11 cellular contexts compared by ENCODE assay signal in genomic region chr1:8116892-8117262, GRCh38.
DNase-seq lines count a peak whose midpoint lies in the region; ATAC-seq, FAIRE-seq and TF ChIP-seq lines count a peak whose summit lies in the region.
"Had no signal": no experiment of that assay in that cellular context is flagged by ENCODE, and none has a peak within 500 bp of the region (broad histone marks: within the 10 kb centered on the region; RNA-seq: fewer than 3 reads in every experiment).

No MANE protein-coding gene starts in this region.

- H3K36me3 ChIP-seq in K562 (ENCODE audit: control insufficient read depth, insufficient read depth, low read length): no peaks in the 10 kb centered on the region
- H3K36me3 ChIP-seq in skeletal muscle tissue (ENCODE audit: control insufficient read depth in 3 of 3, insufficient read depth in 3 of 3, low read length in 3 of 3): no peaks in the 10 kb centered on the region

- no peaks in the 10 kb centered on the region for H3K9me3 ChIP-seq in K562 (replicated peaks; ENCODE audit: control insufficient read depth, insufficient read depth, low read depth, low read length)
- H3K9me3 ChIP-seq in skeletal muscle tissue (ENCODE audit: control insufficient read depth in 3 of 3, low read length in 3 of 3): no peaks in the 10 kb centered on the region

- WGBS in K562 (ENCODE audit: insufficient coverage, low coverage, missing lambda C conversion rate): 49% methylated on average over 6 of the region's 6 CpGs

- H3K4me1 ChIP-seq in K562 (replicated peaks in 1 of 2; ENCODE audit: control insufficient read depth in 2 of 2, insufficient read depth in 2 of 2, low read length in 2 of 2) (peaks cover 7 to 16% of the 10 kb centered on the region in 2 experiments), skeletal muscle tissue (ENCODE audit: control insufficient read depth in 3 of 3, insufficient read depth in 3 of 3, low read length in 3 of 3) (peaks cover 11 to 24% (median 24%) of the 10 kb centered on the region in 3 donors)

- no peaks in the 10 kb centered on the region for H4K20me1 ChIP-seq in K562 (replicated peaks; ENCODE audit: control insufficient read depth, insufficient read depth, low read length)

- ATAC-seq in K562: no peak
- ATAC-seq in GM18868 (IDR thresholded peaks at IDR 0.05; ENCODE audit: unreplicated experiment): no peak
- no peak for ATAC-seq in GM19467 (IDR thresholded peaks at IDR 0.05; ENCODE audit: unreplicated experiment)
- no peak for ATAC-seq in GM19455 (IDR thresholded peaks at IDR 0.05; ENCODE audit: unreplicated experiment)
- ATAC-seq: natural killer cell treated with Interleukin-12 subunit alpha and Interleukin-12 subunit beta and Interleukin-15 and Interleukin-18, amount 100 ng/mL, for 72 hours; stimulated activated naive B cell treated with anti-CD40 and anti-IgM and Interleukin-4, amounts not matched to agents 10 μg/mL and 1 μg/mL and 100 μg/mL, for 72 hours had no signal

- H3K9ac ChIP-seq in K562 (ENCODE audit: insufficient read depth in 1 of 2, low read depth in 2 of 2, low read length in 2 of 2) (no peak overlapping the region), skeletal muscle tissue (ENCODE audit: low read depth in 1 of 3, low read length in 3 of 3) (no peak overlapping the region)

- TF ChIP-seq EP300 in K562 (IDR thresholded peaks at IDR 0.05; ENCODE audit: low read length): no peak

- no peak for TF ChIP-seq RAD21 in K562 (CRISPR knock-in tag; conservative IDR thresholded peaks at IDR 0.05 in 1 of 2, IDR thresholded peaks at IDR 0.05 in 1 of 2)

- TF ChIP-seq POLR2A in K562 (conservative IDR thresholded peaks at IDR 0.05): no peak

- H3K79me2 ChIP-seq in K562 (ENCODE audit: control insufficient read depth, insufficient read depth, low read length): no peaks in the 10 kb centered on the region

- no peaks in the 10 kb centered on the region for H3K9me1 ChIP-seq in K562 (ENCODE audit: control insufficient read depth, insufficient read depth, low read length)

- H3K27ac ChIP-seq in K562 (ENCODE audit: extremely low read depth, low read depth, low read length): no peak overlapping the region
- peak overlapping the region; percentile 30 for H3K27ac ChIP-seq in layer of hippocampus (ENCODE audit: low read depth, low read length)
- H3K27ac ChIP-seq in skeletal muscle tissue (ENCODE audit: low read depth, low read length): peak overlapping the region; percentile 64

- in situ Hi-C loops in K562 (cut with MboI): no loop called here

- CTCF ChIA-PET in K562 (lab: Yijun Ruan, JAX; ENCODE audit: low intra/inter-chr PET ratio): no interaction called here

- FAIRE-seq in K562 (lab: Jason Lieb, UNC) (no peak), HTR-8/SVneo (lab: Jason Lieb, UNC) (no peak)

- no peak overlapping the region for H3K4me2 ChIP-seq in K562 (ENCODE audit: insufficient read depth, low read length)

- TF ChIP-seq CTCF in K562 (IDR thresholded peaks at IDR 0.05 in 2 of 3, conservative IDR thresholded peaks at IDR 0.05 in 1 of 3; ENCODE audit: insufficient read depth in 2 of 3, low read depth in 1 of 3, low read length in 3 of 3): no peak

- H3K27me3 ChIP-seq in K562 (ENCODE audit: control insufficient read depth in 2 of 2, insufficient read depth in 2 of 2, low read length in 2 of 2): no peaks in the 10 kb centered on the region
- H3K27me3 ChIP-seq in layer of hippocampus (ENCODE audit: control insufficient read depth, insufficient read depth, low read length): no peaks in the 10 kb centered on the region
- H3K27me3 ChIP-seq in skeletal muscle tissue (ENCODE audit: control insufficient read depth in 3 of 3, insufficient read depth in 3 of 3, low read length in 3 of 3): no peaks in the 10 kb centered on the region

- H3K4me3 ChIP-seq in K562 (no peak overlapping the region), skeletal muscle tissue (ENCODE audit: low read length in 3 of 3) (no peak overlapping the region)

- DNase-seq in GM03348 (ENCODE audit: low spot score): peak; percentile 78
- DNase-seq in K562 (ENCODE audit: extremely low read depth in 1 of 4, low spot score in 3 of 4): no peak
- no peak for DNase-seq in HTR-8/SVneo (ENCODE audit: insufficient read length, low spot score)
- DNase-seq: activated CD4-positive, alpha-beta T cell treated with anti-CD3 and anti-CD28 coated beads, Interleukin-2, amount 50 U/mL, for 48 hours; stimulated activated naive B cell treated with anti-CD40 and anti-IgM and Interleukin-4, amounts not matched to agents 10 μg/mL and 1 μg/mL and 100 μg/mL, for 72 hours had no signal

- no TSS peak for BruUV-seq in K562 (replicated peaks; lab: Mats Ljungman, UMichigan)

- H2AFZ ChIP-seq in K562 (ENCODE audit: low read depth, low read length): peak overlapping the region; percentile 52

- intact Hi-C loops in K562 (cut with micrococcal nuclease): no loop called here

- POLR2A ChIA-PET in K562 (lab: Yijun Ruan, JAX): interaction anchor here (0.5 to 1.4 kb wide), 2 partner anchors 9 to 724 kb away, joined by 3 read pairs; no protein-coding TSS in a partner anchor

TF ChIP-seq in K562, 482 proteins besides CTCF, POLR2A, EP300 and RAD21:
- no peak for TF ChIP-seq HES1 (IDR thresholded peaks at IDR 0.05; ENCODE audit: low read depth)
- TF ChIP-seq MTF1 (CRISPR knock-in tag; IDR thresholded peaks at IDR 0.05; ENCODE audit: borderline replicate concordance): no peak
- no peak for TF ChIP-seq NFATC3 (IDR thresholded peaks at IDR 0.05)
- TF ChIP-seq SOX6 (IDR thresholded peaks at IDR 0.05): no peak
- no peak for TF ChIP-seq ZBTB34 (CRISPR knock-in tag; IDR thresholded peaks at IDR 0.05)
- TF ChIP-seq ELF4 (CRISPR knock-in tag; IDR thresholded peaks at IDR 0.05): no peak
- no peak for TF ChIP-seq HINFP (tag; conservative IDR thresholded peaks at IDR 0.05; ENCODE audit: low read depth)
- no peak for TF ChIP-seq ZNF586 (CRISPR knock-in tag; conservative IDR thresholded peaks at IDR 0.05)
- TF ChIP-seq TSHZ1 (CRISPR knock-in tag; IDR thresholded peaks at IDR 0.05): no peak
- no peak for TF ChIP-seq ZNF76 (CRISPR knock-in tag; IDR thresholded peaks at IDR 0.05; ENCODE audit: borderline replicate concordance)
